10 cellular contexts compared by ENCODE assay signal in the genomic region with DNA sequence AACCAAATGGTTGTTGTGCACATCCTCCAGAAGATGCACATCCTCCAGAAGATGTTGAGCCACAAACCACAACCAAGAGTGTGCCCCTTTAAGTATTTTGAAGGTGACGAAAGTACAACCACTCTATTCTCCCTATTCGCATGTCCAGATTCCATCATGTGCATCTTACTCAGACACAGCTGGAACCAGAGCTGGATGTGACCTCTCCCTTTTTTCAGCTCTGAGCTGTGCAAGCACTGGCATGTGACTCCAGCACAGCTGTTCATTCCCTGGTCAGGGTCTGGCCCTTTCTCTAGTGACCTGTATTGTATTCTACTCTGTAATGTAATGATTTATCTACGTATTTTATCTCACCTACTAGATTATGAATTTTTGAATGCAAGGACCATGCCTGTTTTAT. TPM values are rescaled to one million over a fixed set of nuclear protein-coding genes. Genes with fewer than 3 reads are reported as not detected.
DNase-seq lines count a peak whose midpoint lies in the region; ATAC-seq and TF ChIP-seq lines count a peak whose summit lies in the region.
"Had no signal": no experiment of that assay in that cellular context is flagged by ENCODE, and none has a peak within 500 bp of the region (broad histone marks: within the 10 kb centered on the region; RNA-seq: fewer than 3 reads in every experiment).

No MANE protein-coding gene starts in this region.

- H3K9me3 Mint-ChIP-seq in endodermal cell, result no peaks in the 10 kb centered on the region

- H3K27me3 ChIP-seq in endodermal cell (ENCODE audit: control insufficient read depth, insufficient read depth, low read length, poor library complexity, severe bottlenecking), result no peaks in the 10 kb centered on the region

- no peaks in the 10 kb centered on the region for H3K4me1 Mint-ChIP-seq in endodermal cell

- no peak overlapping the region for H3K27ac ChIP-seq in endodermal cell (ENCODE audit: low read depth, low read length)
- H3K27ac ChIP-seq: lower lobe of right lung had no signal

- H3K4me3 ChIP-seq in Jurkat, Clone E6-1 (ENCODE audit: low read length), result no peak overlapping the region
- no peak overlapping the region for H3K4me3 ChIP-seq in endodermal cell (ENCODE audit: low read length)
- H3K4me3 ChIP-seq: lower lobe of right lung had no signal

- H3K36me3 ChIP-seq in endodermal cell (ENCODE audit: control insufficient read depth, insufficient read depth, low read length), result no peaks in the 10 kb centered on the region
- H3K36me3 ChIP-seq: lower lobe of right lung had no signal

- H3K9me3 ChIP-seq in endodermal cell (ENCODE audit: control insufficient read depth, low read length), result no peaks in the 10 kb centered on the region
- H3K9me3 ChIP-seq: lower lobe of right lung had no signal

- H3K4me3 Mint-ChIP-seq in endodermal cell, result no peak overlapping the region

- no peaks in the 10 kb centered on the region for H3K36me3 Mint-ChIP-seq in endodermal cell (ENCODE audit: low read depth)

- peaks cover 2% of the 10 kb centered on the region for H3K27me3 Mint-ChIP-seq in endodermal cell (ENCODE audit: insufficient read depth)

- ATAC-seq in GM18909 (IDR thresholded peaks at IDR 0.05; ENCODE audit: poor library complexity, unreplicated experiment), result no peak

- H3K9ac ChIP-seq in endodermal cell (ENCODE audit: extremely low read depth, low read length, poor library complexity, severe bottlenecking), result no peak overlapping the region

- no peak overlapping the region for H3K27ac Mint-ChIP-seq in endodermal cell

- DNase-seq in A172 (ENCODE audit: low spot score), result peak; percentile 22
- DNase-seq in Jurkat, Clone E6-1 (ENCODE audit: low read depth, low spot score), result peak; percentile 20
- peak; percentile 17 for DNase-seq in endodermal cell
- peak; percentile 67 for DNase-seq in middle frontal gyrus (ENCODE audit: extremely low spot score, low spot score)
- DNase-seq in activated gamma-delta T cell (lab: John Stamatoyannopoulos, UW), result no peak
- no peak for DNase-seq in EL
- no peak for DNase-seq in NCI-H187 treated with DMSO at 0.1 percent for 48 hours (lab: John Stamatoyannopoulos, UW)
- DNase-seq: lower lobe of right lung, NCI-H2107 had no signal

- no peak for TF ChIP-seq CTCF in endodermal cell (conservative IDR thresholded peaks at IDR 0.05)

- 88 to 100% methylated on average over 2 to 3 of the region's 3 CpGs for WGBS in endodermal cell (ENCODE audit: insufficient coverage in 1 of 2, insufficient read length in 1 of 2), 2 experiments

- no peaks in the 10 kb centered on the region for H3K4me1 ChIP-seq in endodermal cell (ENCODE audit: control insufficient read depth, insufficient read depth, low read length)
- H3K4me1 ChIP-seq: lower lobe of right lung had no signal

RNA-seq across cellular contexts. Expression of a gene that starts 29.3 kb away (rescaled TPM):
- 144 and 148 TPM in 2 replicates for total RNA-seq in A172 (2014; rRNA removed; shearing (Covaris generic))
- 41.9 TPM for polyA plus RNA-seq in Jurkat, Clone E6-1 (2012; ENCODE audit: insufficient read depth, insufficient read length)
- 10 to 100 TPM; 78.7 to 96.9 TPM for total RNA-seq in endodermal cell
- 68.2 TPM for polyA plus RNA-seq in endodermal cell (2013, experiment 1 of 2)
- polyA plus RNA-seq in endodermal cell (2013, experiment 2 of 2), result 64.7 TPM

Comparison
In these comparisons a context has a peak if more than half of its experiments do, and no peak if none do; other contexts are left out.
1. DNase-seq: peak in A172 (single experiment), Jurkat, Clone E6-1 (single experiment), endodermal cell (single experiment) and middle frontal gyrus (single experiment); none in activated gamma-delta T cell (single experiment), EL (single experiment) and NCI-H187 treated with DMSO at 0.1 percent for 48 hours (single experiment).